9 cellular contexts compared by ENCODE assay signal in genomic region chr17:17387461-17388362, GRCh38.
A peak's percentile ranks its signal among the peaks of the same experiment; 100 is the strongest.
DNase-seq lines count a peak whose midpoint lies in the region; ATAC-seq, FAIRE-seq and TF ChIP-seq lines count a peak whose summit lies in the region.
"Had no signal": no experiment of that assay in that cellular context is flagged by ENCODE, and none has a peak within 500 bp of the region (broad histone marks: within the 10 kb centered on the region; RNA-seq: fewer than 3 reads in every experiment).

No MANE protein-coding gene starts in this region.

- H4K5ac ChIP-seq in H1 (ENCODE audit: insufficient read length, low read depth, low read length) = no peak overlapping the region

- no peaks in the 10 kb centered on the region; the same call in 1 of the 2 replicates for H3K23me2 ChIP-seq in H1 (ENCODE audit: low read depth, low read length)

- H2AK5ac ChIP-seq in H1 (ENCODE audit: low read depth, low read length) (no peak overlapping the region), neuronal stem cell (ENCODE audit: low read depth, low read length) (peak overlapping the region; percentile 85)

- H3K18ac ChIP-seq in H1 (ENCODE audit: extremely low read depth, low read length) (no peak overlapping the region), neuronal stem cell (ENCODE audit: low read length) (peak overlapping the region; percentile 66)

- H3K4me1 ChIP-seq in GM23338 (ENCODE audit: insufficient read depth) = no peaks in the 10 kb centered on the region
- H3K4me1 ChIP-seq in H1 (replicated peaks in 1 of 4; ENCODE audit: control insufficient read depth in 3 of 4, insufficient read depth in 4 of 4, low read length in 3 of 4) = no peaks in the 10 kb centered on the region; a peak in 1 of 7 replicates
- H3K4me1 ChIP-seq in neuronal stem cell (ENCODE audit: control insufficient read depth in 2 of 2, insufficient read depth in 1 of 2, low read depth in 1 of 2, low read length in 2 of 2) = peaks cover 10 to 20% of the 10 kb centered on the region in 2 donors

- H3K27me3 ChIP-seq in GM23338 (ENCODE audit: insufficient read depth) (no peaks in the 10 kb centered on the region), H1 (replicated peaks in 1 of 4; ENCODE audit: control insufficient read depth in 3 of 4, extremely low read depth in 1 of 4, insufficient read depth in 3 of 4, low read length in 3 of 4) (no peaks in the 10 kb centered on the region), neuronal stem cell (ENCODE audit: control insufficient read depth in 3 of 3, insufficient read depth in 3 of 3, low read depth in 1 of 3, low read length in 3 of 3) (no peaks in the 10 kb centered on the region)

- H3K4ac ChIP-seq in H1 (replicated peaks; ENCODE audit: insufficient read length, low read depth, low read length) = no peak overlapping the region
- H3K4ac ChIP-seq in neuronal stem cell (ENCODE audit: low read length) = peak overlapping the region; percentile 13

- TF ChIP-seq POLR2A in H1 (IDR thresholded peaks at IDR 0.05; ENCODE audit: control extremely low read depth in 1 of 2, low read depth in 2 of 2, low read length in 2 of 2) (no peak), lower leg skin (IDR thresholded peaks at IDR 0.05) (no peak), H54 (IDR thresholded peaks at IDR 0.05; ENCODE audit: low read depth, low read length) (no peak)

- no peaks in the 10 kb centered on the region for H3K9me2 ChIP-seq in GM23338 (ENCODE audit: insufficient read depth)

- TF ChIP-seq CTCF in GM23338 (conservative IDR thresholded peaks at IDR 0.05; ENCODE audit: low read depth in 2 of 2) (peak; percentile 65 to 75), H1 (IDR thresholded peaks at IDR 0.05; ENCODE audit: control extremely low read depth in 1 of 3, insufficient read depth in 1 of 3, low read depth in 1 of 3, low read length in 3 of 3) (peak; percentile 95 to 99 (median 96)), lower leg skin (IDR thresholded peaks at IDR 0.05) (peak in 1 of 3 donors; percentile 47)

- no peak overlapping the region for H3K4me2 ChIP-seq in GM23338
- H3K4me2 ChIP-seq in H1 (ENCODE audit: insufficient read depth in 1 of 2, low read depth in 2 of 2, low read length in 2 of 2) = no peak overlapping the region
- H3K4me2 ChIP-seq in neuronal stem cell (ENCODE audit: insufficient read depth, low read length, poor library complexity, severe bottlenecking) = no peak overlapping the region

- H3K27ac ChIP-seq in GM23338 (ENCODE audit: low read depth) = no peak overlapping the region
- H3K27ac ChIP-seq in H1 (ENCODE audit: low read depth, low read length) = no peak overlapping the region
- H3K27ac ChIP-seq in neuronal stem cell (replicated peaks; ENCODE audit: low read length) = no peak overlapping the region

- 66% methylated on average over 15 of the region's 15 CpGs; no CpG with 5 or more reads in 1 of the 2 experiments for WGBS in H1 (ENCODE audit: extremely low coverage in 1 of 2, insufficient coverage in 1 of 2, insufficient read length in 1 of 2, insufficient replicate concordance in 2 of 2, low coverage in 1 of 2, low lambda C conversion rate in 2 of 2, missing lambda C conversion rate in 1 of 2), 2 experiments
- no CpG with 5 or more reads among the region's 15 CpGs for WGBS in neuronal stem cell (ENCODE audit: extremely low coverage in 2 of 2, insufficient read length in 2 of 2, insufficient replicate concordance in 1 of 2), 2 donors
- 57 to 67% methylated on average over 13 to 15 of the region's 15 CpGs for WGBS in lower leg skin, 2 donors

- H3K4me3 Mint-ChIP-seq in GM23338 = no peak overlapping the region
- no peak overlapping the region for H3K4me3 Mint-ChIP-seq in effector memory CD8-positive, alpha-beta T cell

- POLR2A ChIA-PET in H1 (lab: Charles Lee; ENCODE audit: partially characterized antibody) = no interaction called here

- no peaks in the 10 kb centered on the region; the same call in 2 of the 3 replicates for H3K4me1 Mint-ChIP-seq in GM23338
- H3K4me1 Mint-ChIP-seq in effector memory CD8-positive, alpha-beta T cell (ENCODE audit: low read depth in 2 of 2) = peaks cover 13 to 14% of the 10 kb centered on the region in 2 donors

- H3K23ac ChIP-seq in H1 (ENCODE audit: insufficient read length) = no peak overlapping the region
- no peak overlapping the region for H3K23ac ChIP-seq in neuronal stem cell (ENCODE audit: low read depth, low read length, poor library complexity)

- no peaks in the 10 kb centered on the region for H3K27me3 Mint-ChIP-seq in GM23338 (ENCODE audit: insufficient read depth, low read depth, poor library complexity)
- H3K27me3 Mint-ChIP-seq in effector memory CD8-positive, alpha-beta T cell = peaks cover 5 to 29% of the 10 kb centered on the region in 2 donors

- no peak for FAIRE-seq in H1 (lab: Jason Lieb, UNC)
- no peak for FAIRE-seq in H54 (lab: Jason Lieb, UNC)

- H4K8ac ChIP-seq in H1 (ENCODE audit: extremely low read depth, insufficient read depth, low read length) = peak overlapping the region; percentile 11; the same call in 1 of the 2 replicates
- H4K8ac ChIP-seq in neuronal stem cell (ENCODE audit: low read depth, low read length) = no peak overlapping the region

- H2AFZ ChIP-seq in GM23338 (no peak overlapping the region), H1 (ENCODE audit: low read length) (no peak overlapping the region), neuronal stem cell (ENCODE audit: low read length) (peak overlapping the region; percentile 80)

- H2BK12ac ChIP-seq in H1 (ENCODE audit: low read depth, low read length) (no peak overlapping the region), neuronal stem cell (ENCODE audit: low read length) (peak overlapping the region; percentile 65)

- no peaks in the 10 kb centered on the region for H3F3A ChIP-seq in GM23338 (replicated peaks; ENCODE audit: low read depth)

- intact Hi-C loops in lower leg skin (cut with DNase I; ENCODE audit: low total_unique reads) = no loop called here

- 0 out of 2 replicates have a peak overlapping the region, but pooled peaks have one; percentile 29 for H2BK15ac ChIP-seq in H1 (ENCODE audit: low read length)
- H2BK15ac ChIP-seq in neuronal stem cell (ENCODE audit: low read length) = peak overlapping the region; percentile 71

- no peak for TF ChIP-seq EP300 in H1 (IDR thresholded peaks at IDR 0.05; ENCODE audit: borderline replicate concordance in 1 of 2, low read depth in 2 of 2, low read length in 2 of 2)

- H4K91ac ChIP-seq in H1 (replicated peaks; ENCODE audit: insufficient read length, low read length) (no peak overlapping the region), neuronal stem cell (ENCODE audit: low read depth, low read length, poor library complexity) (no peak overlapping the region)

- H3K4me3 ChIP-seq in GM23338 = no peak overlapping the region
- no peak overlapping the region for H3K4me3 ChIP-seq in H1 (ENCODE audit: extremely low read depth in 1 of 4, insufficient read depth in 2 of 4, low read depth in 3 of 4, low read length in 4 of 4)
- no peak overlapping the region for H3K4me3 ChIP-seq in neuronal stem cell (ENCODE audit: low read length in 2 of 2)
- no peak overlapping the region for H3K4me3 ChIP-seq in lower leg skin (ENCODE audit: low read depth, poor library complexity, severe bottlenecking)

- DNase-seq in GM23338 (ENCODE audit: low spot score) = peak; percentile 89
- DNase-seq in NCI-H2196 (lab: John Stamatoyannopoulos, UW; ENCODE audit: unreplicated experiment) = peak; percentile 44
- DNase-seq in H1 (ENCODE audit: low read depth in 1 of 2, low spot score in 2 of 2) = peak; percentile 47 to 70
- no peak for DNase-seq in neuronal stem cell (ENCODE audit: low spot score)
- DNase-seq in NCI-H524 treated with DMSO at 0.1 percent for 48 hours (lab: John Stamatoyannopoulos, UW) = no peak
- DNase-seq in lower leg skin (ENCODE audit: low spot score in 2 of 2) = no peak
- DNase-seq in effector memory CD8-positive, alpha-beta T cell = no peak
- DNase-seq in H54 (ENCODE audit: insufficient read length, low spot score) = no peak
- DNase-seq: stimulated activated naive CD4-positive, alpha-beta T cell treated with Interleukin-2 at 50 U/mL for 16 hours had no signal

- TF ChIP-seq RAD21 in H1 (IDR thresholded peaks at IDR 0.05 in 1 of 2, conservative IDR thresholded peaks at IDR 0.05 in 1 of 2; ENCODE audit: low read depth in 2 of 2, low read length in 2 of 2) = peak; percentile 50 to 70; a peak in 3 of 4 replicates

- H3K14ac ChIP-seq in H1 (ENCODE audit: insufficient read length) = no peak overlapping the region
- H3K14ac ChIP-seq in neuronal stem cell (ENCODE audit: low read length) = no peak overlapping the region

- H3K9me3 Mint-ChIP-seq in GM23338 = peaks cover 7% of the 10 kb centered on the region; the same call in 2 of the 3 replicates
- no peaks in the 10 kb centered on the region for H3K9me3 Mint-ChIP-seq in effector memory CD8-positive, alpha-beta T cell

- peak; percentile 99 for ATAC-seq in GM23338
- ATAC-seq in effector memory CD8-positive, alpha-beta T cell (replicated peaks) = no peak

- H3K9me3 ChIP-seq in H1 (ENCODE audit: insufficient read depth in 2 of 2, low read depth in 1 of 2, low read length in 1 of 2) (no peaks in the 10 kb centered on the region), neuronal stem cell (replicated peaks in 1 of 2; ENCODE audit: control insufficient read depth in 2 of 2, insufficient read depth in 1 of 2, low read depth in 1 of 2, low read length in 2 of 2) (peaks cover 0 to 1% of the 10 kb centered on the region in 2 donors)

- H3K36me3 ChIP-seq in GM23338 (ENCODE audit: insufficient read depth) (no peaks in the 10 kb centered on the region), H1 (ENCODE audit: control insufficient read depth in 2 of 4, insufficient read depth in 4 of 4, low read length in 3 of 4) (no peaks in the 10 kb centered on the region), neuronal stem cell (replicated peaks in 1 of 2; ENCODE audit: control insufficient read depth in 2 of 2, insufficient read depth in 2 of 2, low read length in 2 of 2) (no peaks in the 10 kb centered on the region)

- no peak overlapping the region for H3K56ac ChIP-seq in H1 (replicated peaks; ENCODE audit: insufficient read length, low read depth, low read length)

- no peak overlapping the region for H2BK20ac ChIP-seq in H1 (ENCODE audit: low read length)

- H2BK5ac ChIP-seq in H1 (ENCODE audit: low read depth, low read length) (peak overlapping the region; percentile 24; the same call in 1 of the 2 replicates), neuronal stem cell (ENCODE audit: low read length) (no peak overlapping the region)

- H3K27ac Mint-ChIP-seq in GM23338 = no peak overlapping the region
- no peak overlapping the region for H3K27ac Mint-ChIP-seq in effector memory CD8-positive, alpha-beta T cell

- CTCF ChIA-PET in H1 (lab: Charles Lee; ENCODE audit: partially characterized antibody) = interaction anchor here (0.6 to 2.7 kb wide), 44 partner anchors 8 to 425 kb away, joined by 3 to 23 read pairs (median 4); no protein-coding TSS in a partner anchor

- H3K79me1 ChIP-seq in H1 (ENCODE audit: low read depth, low read length) (no peaks in the 10 kb centered on the region), neuronal stem cell (ENCODE audit: low read depth, low read length) (peaks cover 3% of the 10 kb centered on the region)

- no peaks in the 10 kb centered on the region for H3K36me3 Mint-ChIP-seq in GM23338 (ENCODE audit: low read depth)
- peaks cover 7% of the 10 kb centered on the region for H3K36me3 Mint-ChIP-seq in effector memory CD8-positive, alpha-beta T cell (ENCODE audit: insufficient read depth)

- H4K20me1 ChIP-seq in GM23338 (replicated peaks; ENCODE audit: insufficient read depth) (no peaks in the 10 kb centered on the region), H1 (replicated peaks in 1 of 2; ENCODE audit: control insufficient read depth in 1 of 2, insufficient read depth in 2 of 2, low read length in 2 of 2) (peaks cover 0 to 2% of the 10 kb centered on the region in 2 experiments)

- H2BK120ac ChIP-seq in H1 (replicated peaks; ENCODE audit: low read depth, low read length) (no peak overlapping the region), neuronal stem cell (ENCODE audit: low read depth, low read length) (no peak overlapping the region)

- H3K9ac ChIP-seq in H1 (replicated peaks in 1 of 4; ENCODE audit: extremely low read depth in 1 of 4, low read depth in 3 of 4, low read length in 3 of 4) (no peak overlapping the region), neuronal stem cell (ENCODE audit: low read depth, low read length, poor library complexity) (peak overlapping the region; percentile 16)

- H3K79me2 ChIP-seq in GM23338 (replicated peaks; ENCODE audit: insufficient read depth) = no peaks in the 10 kb centered on the region
- no peaks in the 10 kb centered on the region for H3K79me2 ChIP-seq in H1 (ENCODE audit: control insufficient read depth in 1 of 2, insufficient read depth in 2 of 2, low read length in 2 of 2)

Comparison
In these comparisons a context has a peak if more than half of its experiments do, and no peak if none do; other contexts are left out.
1. DNase-seq: peak in GM23338 (single experiment), NCI-H2196 (single experiment) and H1 (2 of 2); none in neuronal stem cell (single experiment), NCI-H524 treated with DMSO at 0.1 percent for 48 hours (single experiment), lower leg skin (0 of 2), effector memory CD8-positive, alpha-beta T cell (0 of 3) and H54 (single experiment).